20 cellular contexts compared by ENCODE assay signal in the genomic region with DNA sequence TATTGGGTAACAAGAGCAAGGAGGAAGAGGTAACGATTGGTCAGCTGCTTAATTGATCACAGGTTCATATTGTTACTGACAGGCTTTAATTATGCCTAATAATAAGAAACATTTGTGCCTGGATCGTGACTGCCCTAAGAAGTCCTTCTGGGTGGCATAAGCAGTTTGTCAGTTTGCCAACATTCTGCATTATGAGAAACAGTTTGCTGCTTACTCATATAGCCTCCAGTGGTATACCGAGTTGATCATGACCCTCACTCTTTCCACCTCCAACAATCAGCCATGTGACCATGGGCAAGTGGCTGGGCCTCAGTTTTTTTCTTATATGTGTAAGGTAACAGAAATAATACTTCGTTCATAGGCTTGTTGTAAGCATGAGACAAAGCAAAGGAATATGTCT.
DNase-seq lines count a peak whose midpoint lies in the region; ATAC-seq and TF ChIP-seq lines count a peak whose summit lies in the region.
"Had no signal": no experiment of that assay in that cellular context is flagged by ENCODE, and none has a peak within 500 bp of the region (broad histone marks: within the 10 kb centered on the region; RNA-seq: fewer than 3 reads in every experiment).

No MANE protein-coding gene starts in this region.

- H2AFZ ChIP-seq in fibroblast of lung (ENCODE audit: low read length), result no peak overlapping the region

- no peak for TF ChIP-seq CTCF in fibroblast of lung (conservative IDR thresholded peaks at IDR 0.05 in 1 of 2, IDR thresholded peaks at IDR 0.05 in 1 of 2; ENCODE audit: low read depth in 1 of 2, low read length in 2 of 2)
- TF ChIP-seq CTCF in BE2C (IDR thresholded peaks at IDR 0.05; ENCODE audit: low read depth, low read length), result no peak
- TF ChIP-seq CTCF in WTC11 (IDR thresholded peaks at IDR 0.05), result no peak

- H3K36me3 Mint-ChIP-seq in WTC11, result no peaks in the 10 kb centered on the region

- no peak overlapping the region for H3K4me2 ChIP-seq in fibroblast of lung (ENCODE audit: extremely low read depth, insufficient read depth, low read length)

- H3K27ac Mint-ChIP-seq in WTC11, result no peak overlapping the region

- no peaks in the 10 kb centered on the region for H3K27me3 Mint-ChIP-seq in WTC11 (ENCODE audit: low read depth)

- POLR2A ChIA-PET in WTC11 (lab: Charles Lee), result no interaction called here

- no peak overlapping the region for H3K27ac ChIP-seq in fibroblast of lung (ENCODE audit: insufficient read depth, low read length)
- H3K27ac ChIP-seq: adrenal gland, dorsolateral prefrontal cortex, gastrocnemius medialis, spleen, stomach had no signal

- no peaks in the 10 kb centered on the region for H3K27me3 ChIP-seq in fibroblast of lung (ENCODE audit: control insufficient read depth, insufficient read depth, low read length)
- H3K27me3 ChIP-seq in BE2C, result no peaks in the 10 kb centered on the region
- H3K27me3 ChIP-seq: adrenal gland, dorsolateral prefrontal cortex, gastrocnemius medialis, spleen, stomach had no signal

- peak; percentile 42 for DNase-seq in A172 (ENCODE audit: low spot score)
- peak; percentile 14 for DNase-seq in HCEC 1CT
- DNase-seq in fibroblast of lung (ENCODE audit: low read depth in 2 of 2), result peak; percentile 15 to 50
- no peak for DNase-seq in BE2C
- no peak for DNase-seq in NOMO-1 treated with dmso at 0.1 percent for 144 hours (lab: John Stamatoyannopoulos, UW; ENCODE audit: unreplicated experiment)
- DNase-seq in WTC11 (ENCODE audit: low spot score), result no peak
- DNase-seq: ACHN; activated CD4-positive, alpha-beta T cell treated with anti-CD3 and anti-CD28 coated beads, Interleukin-2, amount 50 U/mL, for 4 hours; activated T-cell treated with anti-CD3 and anti-CD28 coated beads, Interleukin-2, amount 50 U/mL, for 4 hours; adrenal gland; dorsolateral prefrontal cortex; gastrocnemius medialis; H9; NCI-H146; NCI-H524 treated with DMSO at 0.1 percent for 48 hours; occipital lobe; spleen; stomach had no signal

- H3K79me2 ChIP-seq in fibroblast of lung (ENCODE audit: control insufficient read depth, insufficient read depth, low read length), result no peaks in the 10 kb centered on the region

- H3K4me1 Mint-ChIP-seq in WTC11, result peaks cover 16% of the 10 kb centered on the region

- CTCF ChIA-PET in WTC11 (lab: Charles Lee), result no interaction called here

- ATAC-seq in SK-N-SH treated with all-trans-retinoic acid at 6 μM for 48 hours (peak; percentile 72), GM21515 (IDR thresholded peaks at IDR 0.05; ENCODE audit: unreplicated experiment) (no peak), WTC11 (no peak)
- ATAC-seq: activated T-cell treated with anti-CD3 and anti-CD28 coated beads, Interleukin-2, amount 50 U/mL, for 4 hours; gastrocnemius medialis had no signal

- H3K4me3 Mint-ChIP-seq in WTC11, result no peak overlapping the region
- H3K4me3 Mint-ChIP-seq: activated T-cell treated with anti-CD3 and anti-CD28 coated beads, Interleukin-2, amount 50 U/mL, for 4 hours; H9 had no signal

- H3K9me3 Mint-ChIP-seq in WTC11, result peaks cover 24% of the 10 kb centered on the region

- H3K4me3 ChIP-seq in fibroblast of lung (replicated peaks in 1 of 4; ENCODE audit: control extremely low read depth in 1 of 4, insufficient read depth in 1 of 4, low read depth in 3 of 4, low read length in 4 of 4) (no peak overlapping the region), BE2C (ENCODE audit: low read depth, low read length) (no peak overlapping the region)
- H3K4me3 ChIP-seq: adrenal gland, dorsolateral prefrontal cortex, gastrocnemius medialis, spleen, stomach had no signal

- H3K4me1 ChIP-seq in fibroblast of lung (ENCODE audit: control insufficient read depth, extremely low read depth, insufficient read depth, low read length) (no peaks in the 10 kb centered on the region), BE2C (no peaks in the 10 kb centered on the region)
- H3K4me1 ChIP-seq: adrenal gland, gastrocnemius medialis, spleen, stomach had no signal

- H3K9me3 ChIP-seq in fibroblast of lung (ENCODE audit: control insufficient read depth, insufficient read depth, low read depth, low read length) (no peaks in the 10 kb centered on the region), BE2C (no peaks in the 10 kb centered on the region)
- H3K9me3 ChIP-seq: adrenal gland, gastrocnemius medialis, spleen, stomach had no signal

- H3K36me3 ChIP-seq in fibroblast of lung (ENCODE audit: control insufficient read depth, insufficient read depth, low read length) (no peaks in the 10 kb centered on the region), BE2C (no peaks in the 10 kb centered on the region)
- H3K36me3 ChIP-seq: adrenal gland, gastrocnemius medialis, spleen, stomach had no signal

- H4K20me1 ChIP-seq in fibroblast of lung (ENCODE audit: control insufficient read depth, extremely low read depth, insufficient read depth, low read length), result no peaks in the 10 kb centered on the region

- no peak overlapping the region for H3K9ac ChIP-seq in fibroblast of lung (ENCODE audit: insufficient read depth, low read length)

TF ChIP-seq in SK-N-SH treated with all-trans-retinoic acid at 6 μM for 48 hours, 23 proteins besides CTCF, POLR2A, EP300 and RAD21:
- no peak for TF ChIP-seq ZNF70 (CRISPR knock-in tag; IDR thresholded peaks at IDR 0.05)
- TF ChIP-seq ZNF565 (CRISPR knock-in tag; conservative IDR thresholded peaks at IDR 0.05; ENCODE audit: low read depth), result no peak
- no peak; the same call in 1 of the 2 replicates for TF ChIP-seq TCF4 (CRISPR knock-in tag; IDR thresholded peaks at IDR 0.05; ENCODE audit: borderline replicate concordance)

TF ChIP-seq in WTC11, 78 proteins besides CTCF, POLR2A, EP300 and RAD21 (continues in another document):
- TF ChIP-seq ZBTB43 (CRISPR knock-in tag; IDR thresholded peaks at IDR 0.05) (no peak), KAT7 (CRISPR knock-in tag; IDR thresholded peaks at IDR 0.05; ENCODE audit: borderline replicate concordance) (no peak), SMAD4 (CRISPR knock-in tag; IDR thresholded peaks at IDR 0.05) (no peak), ZNF416 (CRISPR knock-in tag; IDR thresholded peaks at IDR 0.05) (no peak), OVOL2 (CRISPR knock-in tag; IDR thresholded peaks at IDR 0.05; ENCODE audit: borderline replicate concordance) (no peak), ZNF512 (CRISPR knock-in tag; IDR thresholded peaks at IDR 0.05; ENCODE audit: borderline replicate concordance) (no peak), AR (CRISPR knock-in tag; IDR thresholded peaks at IDR 0.05) (no peak), GRHL2 (CRISPR knock-in tag; IDR thresholded peaks at IDR 0.05; ENCODE audit: insufficient replicate concordance, severe bottlenecking) (no peak)
- TF ChIP-seq, protein P1, sequence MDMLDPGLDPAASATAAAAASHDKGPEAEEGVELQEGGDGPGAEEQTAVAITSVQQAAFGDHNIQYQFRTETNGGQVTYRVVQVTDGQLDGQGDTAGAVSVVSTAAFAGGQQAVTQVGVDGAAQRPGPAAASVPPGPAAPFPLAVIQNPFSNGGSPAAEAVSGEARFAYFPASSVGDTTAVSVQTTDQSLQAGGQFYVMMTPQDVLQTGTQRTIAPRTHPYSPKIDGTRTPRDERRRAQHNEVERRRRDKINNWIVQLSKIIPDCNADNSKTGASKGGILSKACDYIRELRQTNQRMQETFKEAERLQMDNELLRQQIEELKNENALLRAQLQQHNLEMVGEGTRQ (CRISPR knock-in tag; IDR thresholded peaks at IDR 0.05), result no peak

Comparison
In these comparisons a context has a peak if more than half of its experiments do, and no peak if none do; other contexts are left out.
1. DNase-seq: peak in A172 (single experiment), HCEC 1CT (single experiment) and fibroblast of lung (2 of 2); none in BE2C (single experiment), NOMO-1 treated with dmso at 0.1 percent for 144 hours (single experiment) and WTC11 (single experiment).